ENCODE assay signal across 8 cellular contexts in the genomic region with DNA sequence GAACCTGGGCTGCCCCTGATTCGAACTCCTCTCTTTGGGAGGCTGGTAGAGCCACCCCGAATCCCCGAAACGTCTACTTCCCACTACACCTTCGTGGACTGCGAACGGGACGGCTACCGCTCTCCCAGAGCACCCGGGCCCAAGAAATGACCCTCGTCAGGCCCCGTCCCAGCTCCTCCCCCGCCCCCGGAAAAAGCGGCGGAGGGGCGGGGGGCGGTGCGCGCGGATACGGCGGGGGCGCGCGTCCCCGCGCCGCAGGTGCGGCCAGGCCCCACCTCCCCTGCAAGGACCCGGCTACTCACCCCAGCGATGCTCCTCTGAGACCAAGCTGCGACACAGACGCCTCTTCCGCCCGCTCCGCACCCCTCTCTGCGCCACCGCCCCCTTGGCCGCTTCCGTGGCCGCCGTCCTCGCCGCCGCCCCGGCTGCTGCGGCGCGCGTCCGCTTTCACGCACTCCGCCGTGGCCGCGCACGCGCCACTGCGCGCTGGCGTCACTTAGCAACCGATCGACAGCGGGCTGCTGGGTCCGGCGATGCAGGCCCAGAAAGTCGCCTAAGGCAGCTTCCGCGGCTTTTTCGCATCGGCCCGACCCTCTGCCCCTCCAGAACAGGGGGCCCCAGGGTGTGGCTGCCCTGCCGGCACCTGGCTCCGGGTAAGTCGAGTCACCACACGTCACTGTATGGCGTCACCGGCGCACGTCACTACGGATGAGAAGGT. TPM values are rescaled to one million over a fixed set of nuclear protein-coding genes. Genes with fewer than 3 reads are reported as not detected.
DNase-seq lines count a peak whose midpoint lies in the region; ATAC-seq and TF ChIP-seq lines count a peak whose summit lies in the region.

Gene BTBD9 (minus strand): TSS at position 432 of the 718 bp plus-strand sequence.

- peaks cover 52% of the 10 kb centered on the region for H3K4me1 Mint-ChIP-seq in CD8-positive, alpha-beta T cell (ENCODE audit: low read depth)

- peaks cover 5% of the 10 kb centered on the region for H3K36me3 Mint-ChIP-seq in CD8-positive, alpha-beta T cell

- H3K9me3 ChIP-seq in CD8-positive, alpha-beta T cell (ENCODE audit: low read length): no peaks in the 10 kb centered on the region

- no peaks in the 10 kb centered on the region for H3K27me3 Mint-ChIP-seq in CD8-positive, alpha-beta T cell (ENCODE audit: low read depth)

- H3K4me3 ChIP-seq in CD8-positive, alpha-beta T cell (ENCODE audit: low read depth, low read length): peak within 1 kb of the TSS; percentile 81

- TF ChIP-seq CTCF in CD8-positive, alpha-beta T cell (IDR thresholded peaks at IDR 0.05): no peak

- no peaks in the 10 kb centered on the region for H3K27me3 ChIP-seq in CD8-positive, alpha-beta T cell (ENCODE audit: insufficient read depth, low read length)

- peak within 1 kb of the TSS; percentile 91 for H3K4me3 Mint-ChIP-seq in CD8-positive, alpha-beta T cell

- intact Hi-C loops in CD8-positive, alpha-beta T cell (cut with DNase I, micrococcal nuclease): loop anchor here (1.0 to 10.0 kb wide), 9 partner anchors 64 to 1207 kb away; partner anchors contain the start of genes GLO1 (in 2 of the 2), MDGA1 (in 2 of the 2), CMTR1 (in 1 of the 2) and SAYSD1 (in 1 of the 2)

- peak within 1 kb of the TSS; percentile 85 for H3K27ac Mint-ChIP-seq in CD8-positive, alpha-beta T cell

- H3K4me1 ChIP-seq in CD8-positive, alpha-beta T cell (ENCODE audit: insufficient read depth, low read length): peaks cover 32% of the 10 kb centered on the region

- CTCF ChIA-PET in CD8-positive, alpha-beta T cell (lab: Charles Lee): no interaction called here

- ATAC-seq in CD8-positive, alpha-beta T cell: peak; percentile 79
- ATAC-seq in GM19395 (IDR thresholded peaks at IDR 0.05; ENCODE audit: unreplicated experiment) (peak; percentile 83), HG03558 (IDR thresholded peaks at IDR 0.05; ENCODE audit: extremely low read depth, unreplicated experiment) (peak; percentile 60)

- POLR2A ChIA-PET in CD8-positive, alpha-beta T cell (lab: Charles Lee): interaction anchor here (1.0 to 2.6 kb wide), 3 partner anchors 16 to 68 kb away, joined by 3 to 12 read pairs (median 4); partner anchors contain the start of gene GLO1

- H3K36me3 ChIP-seq in CD8-positive, alpha-beta T cell (ENCODE audit: insufficient read depth, low read length): no peaks in the 10 kb centered on the region

- no peaks in the 10 kb centered on the region for H3K9me3 Mint-ChIP-seq in CD8-positive, alpha-beta T cell

- H3K27ac ChIP-seq in CD8-positive, alpha-beta T cell (ENCODE audit: low read depth, low read length): peak within 1 kb of the TSS; percentile 99

- peak; percentile 71 to 92 (median 78) for DNase-seq in CD8-positive, alpha-beta T cell
- DNase-seq in NOMO-1 treated with dmso at 0.1 percent for 144 hours (lab: John Stamatoyannopoulos, UW; ENCODE audit: unreplicated experiment) (peak; percentile 66), epidermal melanocyte (ENCODE audit: insufficient read length, low spot score) (peak; percentile 73), middle frontal gyrus (ENCODE audit: extremely low spot score, low spot score) (peak; percentile 78)
- DNase-seq in activated CD8-positive, alpha-beta memory T cell treated with anti-CD3 and anti-CD28 coated beads, Interleukin-2, amount 50 U/mL, for 4 hours: peak; percentile 79
- DNase-seq in stimulated activated CD8-positive, alpha-beta memory T cell treated with anti-CD3 and anti-CD28 coated beads, Interleukin-2, amount 100 ng/mL, for 48 hours (ENCODE audit: low read depth in 2 of 2): peak; percentile 61 to 69

RNA-seq across cellular contexts. Expression of gene BTBD9, which starts in this region (rescaled TPM):
- 10 to 100 TPM; 54.2 to 54.5 TPM for total RNA-seq in CD8-positive, alpha-beta T cell

Comparison
In these comparisons a context has a peak if more than half of its experiments do, and no peak if none do; other contexts are left out.
1. Peak in every context shown above with its lines: DNase-seq, ATAC-seq, H3K4me3 ChIP-seq and H3K27ac ChIP-seq.